Comparison of ENCODE assay signal across 27 cellular contexts in the genomic region with DNA sequence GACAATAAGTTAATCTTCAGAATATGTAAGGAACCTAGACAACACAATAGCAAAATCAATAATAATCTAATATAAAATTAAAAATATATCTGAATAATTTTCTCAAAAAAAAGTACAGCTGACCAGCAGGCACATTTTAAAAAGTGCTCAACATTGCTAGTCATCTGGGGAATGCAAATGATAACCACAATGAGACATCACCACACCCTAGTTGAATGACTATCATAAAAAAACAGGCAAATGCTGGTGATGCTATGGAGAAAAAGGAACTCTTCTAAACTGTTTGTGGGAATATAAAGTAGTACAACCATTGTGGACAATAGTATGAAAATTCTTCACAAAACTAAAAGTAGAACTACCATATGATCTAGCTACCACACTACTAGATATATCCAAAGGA.
DNase-seq lines count a peak whose midpoint lies in the region; ATAC-seq and TF ChIP-seq lines count a peak whose summit lies in the region.
"Had no signal": no experiment of that assay in that cellular context is flagged by ENCODE, and none has a peak within 500 bp of the region (broad histone marks: within the 10 kb centered on the region; RNA-seq: fewer than 3 reads in every experiment).

No MANE protein-coding gene starts in this region.

- H3K9me3 ChIP-seq in PC-3 (ENCODE audit: low read length) (no peaks in the 10 kb centered on the region), SJCRH30 (replicated peaks) (no peaks in the 10 kb centered on the region)
- H3K9me3 ChIP-seq: lower lobe of right lung, vagina had no signal

- no peak overlapping the region for H3K4me2 ChIP-seq in PC-3 (ENCODE audit: low read length)

- H3K9ac ChIP-seq in PC-3 (ENCODE audit: low read length) = no peak overlapping the region

- DNase-seq in ELR (ENCODE audit: low read depth) (peak; percentile 59), PC-3 (peak; percentile 63), iris pigment epithelial cell (ENCODE audit: low read depth) (peak; percentile 0), HuH-7.5 (ENCODE audit: low spot score) (no peak), SJCRH30 (no peak)
- DNase-seq: activated CD4-positive, alpha-beta T cell treated with anti-CD3 and anti-CD28 coated beads for 36 hours; activated naive CD4-positive, alpha-beta T cell treated with anti-CD3 and anti-CD28 coated beads, Interleukin-2, amount 10 ng/mL, durations not matched to agents 7 days and 5 days; activated T-cell treated with anti-CD3 and anti-CD28 coated beads, Interleukin-2, amount 50 U/mL, for 4 hours; amygdala; GOT3; hypothalamus; islet precursor cell; lower lobe of right lung; MV-4-11; NCI-H1694; NCI-H2171 treated with DMSO at 0.1 percent for 48 hours; NCI-H748 treated with DMSO at 0.1 percent for 48 hours; nucleus accumbens; SIG-M5; stimulated activated CD4-positive, alpha-beta T cell treated with anti-CD3 and anti-CD28 coated beads, Interleukin-1b, Interleukin-23, amount 100 ng/mL, for 48 hours; T-cell had no signal

- H4K20me1 ChIP-seq in PC-3 (ENCODE audit: low read length) = no peaks in the 10 kb centered on the region

- TF ChIP-seq POLR2A in GM18505 (IDR thresholded peaks at IDR 0.05; ENCODE audit: borderline replicate concordance, extremely low read depth, insufficient read depth, insufficient read length) = no peak

- H3K27me3 ChIP-seq in PC-3 (ENCODE audit: low read length) (no peaks in the 10 kb centered on the region), SJCRH30 (no peaks in the 10 kb centered on the region)
- H3K27me3 ChIP-seq: vagina had no signal

- H3K79me2 ChIP-seq in PC-3 (ENCODE audit: low read length) = no peaks in the 10 kb centered on the region

- H3K27ac ChIP-seq in PC-3 (ENCODE audit: low read length) (0 out of 2 replicates have a peak overlapping the region, but pooled peaks have one; percentile 25), SJCRH30 (no peak overlapping the region)
- H3K27ac ChIP-seq: HL-60, lower lobe of right lung, skin epidermis, vagina had no signal

- CTCF ChIA-PET in PC-3 (lab: Charles Lee) = no interaction called here

- H2AFZ ChIP-seq in PC-3 (ENCODE audit: low read length) = no peak overlapping the region

- H3K36me3 ChIP-seq in PC-3 (ENCODE audit: low read depth, low read length) (no peaks in the 10 kb centered on the region), SJCRH30 (no peaks in the 10 kb centered on the region)
- H3K36me3 ChIP-seq: lower lobe of right lung, vagina had no signal

- no peaks in the 10 kb centered on the region for H3K9me2 ChIP-seq in PC-3 (replicated peaks; ENCODE audit: low read length)

- POLR2A ChIA-PET in PC-3 (lab: Charles Lee; ENCODE audit: unreplicated experiment) = interaction anchor here (0.6 kb wide), 1 partner anchor 1007 kb away, joined by 6 read pairs; no protein-coding TSS in a partner anchor

- no peak for TF ChIP-seq CTCF in PC-3 (conservative IDR thresholded peaks at IDR 0.05; ENCODE audit: low read depth, low read length)

- H3K4me3 ChIP-seq in PC-3 (ENCODE audit: low read length) (no peak overlapping the region), SJCRH30 (no peak overlapping the region)
- H3K4me3 ChIP-seq: lower lobe of right lung, skin epidermis, vagina had no signal

- BruUV-seq in PC-3 (replicated peaks; lab: Mats Ljungman, UMichigan) = no TSS peak

- intact Hi-C loops in PC-3 (cut with micrococcal nuclease) = no loop called here

- peak; percentile 55 for ATAC-seq in HG02973 (IDR thresholded peaks at IDR 0.05; ENCODE audit: unreplicated experiment)
- peak; percentile 74 for ATAC-seq in PC-3
- no peak for ATAC-seq in HG03342 (IDR thresholded peaks at IDR 0.05; ENCODE audit: unreplicated experiment)
- no peak for ATAC-seq in GM18505 (IDR thresholded peaks at IDR 0.05; ENCODE audit: unreplicated experiment)
- ATAC-seq: activated CD4-positive, alpha-beta T cell treated with anti-CD3 and anti-CD28 coated beads for 36 hours; activated T-cell treated with anti-CD3 and anti-CD28 coated beads, Interleukin-2, amount 50 U/mL, for 4 hours; lower lobe of right lung; T-cell had no signal

- H3F3A ChIP-seq in PC-3 (ENCODE audit: low read length, unreplicated experiment) = no peaks in the 10 kb centered on the region

- H3K4me1 ChIP-seq in PC-3 (ENCODE audit: insufficient read depth, low read length) (peaks cover 10% of the 10 kb centered on the region), SJCRH30 (no peaks in the 10 kb centered on the region)
- H3K4me1 ChIP-seq: lower lobe of right lung, vagina had no signal

Comparison
In these comparisons a context has a peak if more than half of its experiments do, and no peak if none do; other contexts are left out.
1. DNase-seq: peak in ELR (single experiment), PC-3 (single experiment) and iris pigment epithelial cell (single experiment); none in HuH-7.5 (single experiment) and SJCRH30 (0 of 2).
2. ATAC-seq: peak in HG02973 (single experiment) and PC-3 (single experiment); none in HG03342 (single experiment) and GM18505 (single experiment).